In genomic region chr22:23495614-23496444, GRCh38 we compare ENCODE assay signal across 21 cellular contexts.
A peak's percentile ranks its signal among the peaks of the same experiment; 100 is the strongest.
DNase-seq lines count a peak whose midpoint lies in the region; ATAC-seq and TF ChIP-seq lines count a peak whose summit lies in the region.
"Had no signal": no experiment of that assay in that cellular context is flagged by ENCODE, and none has a peak within 500 bp of the region (broad histone marks: within the 10 kb centered on the region; RNA-seq: fewer than 3 reads in every experiment).

No MANE protein-coding gene starts in this region.

- H3K9me3 ChIP-seq in CD8-positive, alpha-beta T cell (ENCODE audit: low read length) = no peaks in the 10 kb centered on the region
- no peaks in the 10 kb centered on the region for H3K9me3 ChIP-seq in HEK293 (ENCODE audit: control insufficient read depth, insufficient read depth, low read depth, low read length)
- H3K9me3 ChIP-seq in CD4-positive, alpha-beta T cell (ENCODE audit: control insufficient read depth, low read length) = no peaks in the 10 kb centered on the region
- H3K9me3 ChIP-seq: gastroesophageal sphincter, left lung, SJSA1, vagina had no signal

- H3K36me3 Mint-ChIP-seq in CD8-positive, alpha-beta T cell = no peaks in the 10 kb centered on the region
- no peaks in the 10 kb centered on the region for H3K36me3 Mint-ChIP-seq in activated CD8-positive, alpha-beta T cell treated with anti-CD3 and anti-CD28 coated beads for 36 hours (ENCODE audit: low read depth)
- H3K36me3 Mint-ChIP-seq in neural crest cell (ENCODE audit: low read depth) = no peaks in the 10 kb centered on the region
- H3K36me3 Mint-ChIP-seq in CD4-positive, alpha-beta T cell (ENCODE audit: low read depth) = no peaks in the 10 kb centered on the region

- H3K4me3 ChIP-seq in CD8-positive, alpha-beta T cell (ENCODE audit: low read depth, low read length) = no peak overlapping the region
- H3K4me3 ChIP-seq in HEK293 (ENCODE audit: low read depth, low read length) = no peak overlapping the region
- H3K4me3 ChIP-seq: gastroesophageal sphincter, left lung, PC-9, SJSA1, vagina had no signal

- H3K4me3 Mint-ChIP-seq in CD8-positive, alpha-beta T cell = peak overlapping the region; percentile 13
- no peak overlapping the region for H3K4me3 Mint-ChIP-seq in activated CD8-positive, alpha-beta T cell treated with anti-CD3 and anti-CD28 coated beads for 36 hours
- no peak overlapping the region for H3K4me3 Mint-ChIP-seq in neural crest cell
- H3K4me3 Mint-ChIP-seq in CD4-positive, alpha-beta T cell = no peak overlapping the region

- peaks cover 19% of the 10 kb centered on the region for H3K4me1 Mint-ChIP-seq in CD8-positive, alpha-beta T cell (ENCODE audit: low read depth)
- peaks cover 11% of the 10 kb centered on the region for H3K4me1 Mint-ChIP-seq in activated CD8-positive, alpha-beta T cell treated with anti-CD3 and anti-CD28 coated beads for 36 hours (ENCODE audit: low read depth)
- peaks cover 7% of the 10 kb centered on the region for H3K4me1 Mint-ChIP-seq in neural crest cell
- H3K4me1 Mint-ChIP-seq in CD4-positive, alpha-beta T cell (ENCODE audit: low read depth) = peaks cover 26% of the 10 kb centered on the region

- no peaks in the 10 kb centered on the region for H3K27me3 ChIP-seq in CD8-positive, alpha-beta T cell (ENCODE audit: insufficient read depth, low read length)
- H3K27me3 ChIP-seq in CD4-positive, alpha-beta T cell (ENCODE audit: control insufficient read depth, insufficient read depth, low read length) = no peaks in the 10 kb centered on the region
- H3K27me3 ChIP-seq: gastroesophageal sphincter, left lung, SJSA1, vagina had no signal

- peaks cover 2% of the 10 kb centered on the region for H3K27me3 Mint-ChIP-seq in CD8-positive, alpha-beta T cell (ENCODE audit: low read depth)
- peaks cover 4% of the 10 kb centered on the region for H3K27me3 Mint-ChIP-seq in activated CD8-positive, alpha-beta T cell treated with anti-CD3 and anti-CD28 coated beads for 36 hours
- no peaks in the 10 kb centered on the region for H3K27me3 Mint-ChIP-seq in neural crest cell (ENCODE audit: low read depth)
- H3K27me3 Mint-ChIP-seq in CD4-positive, alpha-beta T cell = no peaks in the 10 kb centered on the region

- TF ChIP-seq CTCF in CD8-positive, alpha-beta T cell (IDR thresholded peaks at IDR 0.05) = no peak
- TF ChIP-seq CTCF in HEK293 (tag by site-specific recombination; IDR thresholded peaks at IDR 0.05) (no peak), neural crest cell (conservative IDR thresholded peaks at IDR 0.05) (no peak)
- no peak for TF ChIP-seq CTCF in activated CD8-positive, alpha-beta T cell treated with anti-CD3 and anti-CD28 coated beads for 36 hours (IDR thresholded peaks at IDR 0.05)
- no peak for TF ChIP-seq CTCF in CD4-positive, alpha-beta T cell (IDR thresholded peaks at IDR 0.05)

- POLR2A ChIA-PET in CD8-positive, alpha-beta T cell (lab: Charles Lee) = interaction anchor here (0.6 kb wide), 1 partner anchor 9 kb away, joined by 3 read pairs; no protein-coding TSS in a partner anchor
- POLR2A ChIA-PET in HEK293 (lab: Yijun Ruan, JAX) = no interaction called here
- POLR2A ChIA-PET in activated CD8-positive, alpha-beta T cell treated with anti-CD3 and anti-CD28 coated beads for 36 hours (lab: Charles Lee) = no interaction called here
- POLR2A ChIA-PET in CD4-positive, alpha-beta T cell (lab: Charles Lee) = no interaction called here

- no peak overlapping the region for H3K27ac ChIP-seq in CD8-positive, alpha-beta T cell (ENCODE audit: low read depth, low read length)
- H3K27ac ChIP-seq in HEK293 (ENCODE audit: extremely low read depth, low read depth, low read length) = no peak overlapping the region
- no peak overlapping the region for H3K27ac ChIP-seq in CD4-positive, alpha-beta T cell (ENCODE audit: low read depth, low read length)
- H3K27ac ChIP-seq: gastroesophageal sphincter, KMS-11, left lung, PC-9, SJSA1, vagina had no signal

- no peak for DNase-seq in CD8-positive, alpha-beta T cell
- DNase-seq in activated CD8-positive, alpha-beta T cell treated with anti-CD3 and anti-CD28 coated beads for 36 hours = peak; percentile 19
- DNase-seq in neural crest cell (ENCODE audit: low read depth, low spot score) = no peak
- no peak for DNase-seq in 8988T
- no peak for DNase-seq in CD4-positive, alpha-beta T cell
- no peak for DNase-seq in NCI-H526 treated with DMSO at 0.1 percent for 48 hours (lab: John Stamatoyannopoulos, UW)
- DNase-seq: activated CD4-positive, alpha-beta T cell treated with anti-CD3 and anti-CD28 coated beads for 48 hours; AML-193; central memory CD4-positive, alpha-beta T cell; NCI-H1105; NCI-H526; PC-9; stimulated activated CD4-positive, alpha-beta T cell treated with anti-CD3 and anti-CD28 coated beads, Interleukin-2, amount 100 ng/mL, for 24 hours; T-helper 9 cell had no signal

- no peak for ATAC-seq in CD8-positive, alpha-beta T cell
- no peak for ATAC-seq in activated CD8-positive, alpha-beta T cell treated with anti-CD3 and anti-CD28 coated beads for 36 hours
- no peak for ATAC-seq in CD4-positive, alpha-beta T cell (ENCODE audit: poor library complexity)
- ATAC-seq: gastroesophageal sphincter, HCT116, left lung had no signal

- CTCF ChIA-PET in CD8-positive, alpha-beta T cell (lab: Charles Lee) = interaction anchor here (0.6 kb wide), 1 partner anchor 460 kb away, joined by 3 read pairs; no protein-coding TSS in a partner anchor
- CTCF ChIA-PET in HEK293 (lab: Yijun Ruan, JAX) = no interaction called here
- CTCF ChIA-PET in activated CD8-positive, alpha-beta T cell treated with anti-CD3 and anti-CD28 coated beads for 36 hours (lab: Charles Lee) = no interaction called here
- CTCF ChIA-PET in CD4-positive, alpha-beta T cell (lab: Charles Lee) = no interaction called here

- H3K9me3 Mint-ChIP-seq in CD8-positive, alpha-beta T cell = no peaks in the 10 kb centered on the region
- no peaks in the 10 kb centered on the region for H3K9me3 Mint-ChIP-seq in activated CD8-positive, alpha-beta T cell treated with anti-CD3 and anti-CD28 coated beads for 36 hours
- H3K9me3 Mint-ChIP-seq in neural crest cell = no peaks in the 10 kb centered on the region
- H3K9me3 Mint-ChIP-seq in CD4-positive, alpha-beta T cell = no peaks in the 10 kb centered on the region

- no peaks in the 10 kb centered on the region for H3K36me3 ChIP-seq in CD8-positive, alpha-beta T cell (ENCODE audit: insufficient read depth, low read length)
- no peaks in the 10 kb centered on the region for H3K36me3 ChIP-seq in HEK293 (ENCODE audit: control insufficient read depth in 2 of 2, insufficient read depth in 1 of 2, low read length in 2 of 2)
- H3K36me3 ChIP-seq: gastroesophageal sphincter, left lung, SJSA1, vagina had no signal

- H3K27ac Mint-ChIP-seq in CD8-positive, alpha-beta T cell = no peak overlapping the region
- H3K27ac Mint-ChIP-seq in activated CD8-positive, alpha-beta T cell treated with anti-CD3 and anti-CD28 coated beads for 36 hours = no peak overlapping the region
- peak overlapping the region; percentile 90 for H3K27ac Mint-ChIP-seq in neural crest cell (ENCODE audit: unreplicated experiment)
- no peak overlapping the region for H3K27ac Mint-ChIP-seq in CD4-positive, alpha-beta T cell

- intact Hi-C loops in CD8-positive, alpha-beta T cell (cut with DNase I, micrococcal nuclease) = no loop called here
- intact Hi-C loops in activated CD8-positive, alpha-beta T cell treated with anti-CD3 and anti-CD28 coated beads for 36 hours (cut with micrococcal nuclease) = no loop called here
- intact Hi-C loops in CD4-positive, alpha-beta T cell (cut with DNase I, micrococcal nuclease) = no loop called here

- peaks cover 10% of the 10 kb centered on the region for H3K4me1 ChIP-seq in CD8-positive, alpha-beta T cell (ENCODE audit: insufficient read depth, low read length)
- no peaks in the 10 kb centered on the region for H3K4me1 ChIP-seq in HEK293 (ENCODE audit: control insufficient read depth, insufficient read depth, low read length)
- H3K4me1 ChIP-seq: gastroesophageal sphincter, left lung, SJSA1, vagina had no signal

TF ChIP-seq in HEK293, 187 proteins besides CTCF, POLR2A, EP300 and RAD21:
- TF ChIP-seq ZNF626 (tag by site-specific recombination; IDR thresholded peaks at IDR 0.05) (no peak), ZNF121 (tag by site-specific recombination; IDR thresholded peaks at IDR 0.05) (peak; percentile 61; the same call in 1 of the 2 replicates), ZNF157 (tag by site-specific recombination; IDR thresholded peaks at IDR 0.05) (no peak), ZNF138 (tag by site-specific recombination; IDR thresholded peaks at IDR 0.05; ENCODE audit: borderline replicate concordance) (no peak), ZNF558 (tag by site-specific recombination; IDR thresholded peaks at IDR 0.05) (no peak), ZNF747 (tag by site-specific recombination; IDR thresholded peaks at IDR 0.05) (no peak), KLF1 (tag by site-specific recombination; IDR thresholded peaks at IDR 0.05) (no peak)
